34 cellular contexts compared by ENCODE assay signal in the genomic region with DNA sequence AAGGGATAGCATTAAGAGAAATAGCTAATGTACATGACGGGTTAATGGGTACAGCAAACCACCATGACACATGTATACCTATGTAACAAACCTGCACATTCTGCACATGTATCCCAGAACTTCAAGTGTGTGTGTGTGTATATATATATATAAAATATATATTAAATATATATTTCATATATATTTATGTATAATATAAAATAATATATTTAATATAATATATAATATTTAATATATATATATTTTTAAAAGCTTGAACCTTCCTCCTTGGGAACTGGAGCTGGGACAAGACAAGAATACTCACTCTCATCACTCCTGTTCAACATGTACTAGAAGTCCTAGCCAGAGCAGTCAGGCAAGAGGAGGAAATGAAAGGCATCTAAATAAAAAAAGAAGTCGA.
"Had no signal": no experiment of that assay in that cellular context is flagged by ENCODE, and none has a peak within 500 bp of the region (broad histone marks: within the 10 kb centered on the region; RNA-seq: fewer than 3 reads in every experiment).

No MANE protein-coding gene starts in this region.

- H3K27me3 ChIP-seq: MG63 had no signal

- H3K4me3 ChIP-seq: MG63 had no signal

- H3K36me3 ChIP-seq: MG63 had no signal

- H3K27ac ChIP-seq: KMS-11 had no signal

- DNase-seq: Karpas-422, Kasumi-1, MG63, MM.1S, MV-4-11, NCI-H1048, NCI-H1092, NCI-H1092 treated with DMSO at 0.1 percent for 48 hours, NCI-H1105, NCI-H1105 treated with DMSO at 0.1 percent for 48 hours, NCI-H1417, NCI-H1417 treated with DMSO at 0.1 percent for 48 hours, NCI-H1436, NCI-H1436 treated with DMSO at 0.1 percent for 48 hours, NCI-H146, NCI-H1694, NCI-H1694 treated with DMSO at 0.1 percent for 48 hours, NCI-H187, NCI-H187 treated with DMSO at 0.1 percent for 48 hours, NCI-H1930, NCI-H2029, NCI-H2029 treated with DMSO at 0.1 percent for 48 hours, NCI-H2081, NCI-H2081 treated with DMSO at 0.1 percent for 48 hours, NCI-H2107, NCI-H2171, NCI-H2171 treated with DMSO at 0.1 percent for 48 hours, NCI-H2227 treated with DMSO at 0.1 percent for 48 hours, NCI-H226, NCI-H345, NCI-H446, NCI-H446 treated with DMSO at 0.1 percent for 48 hours, NCI-H510A had no signal

- H3K9me3 ChIP-seq: MG63 had no signal
